ENCODE assay signal across 10 cellular contexts in the genomic region with DNA sequence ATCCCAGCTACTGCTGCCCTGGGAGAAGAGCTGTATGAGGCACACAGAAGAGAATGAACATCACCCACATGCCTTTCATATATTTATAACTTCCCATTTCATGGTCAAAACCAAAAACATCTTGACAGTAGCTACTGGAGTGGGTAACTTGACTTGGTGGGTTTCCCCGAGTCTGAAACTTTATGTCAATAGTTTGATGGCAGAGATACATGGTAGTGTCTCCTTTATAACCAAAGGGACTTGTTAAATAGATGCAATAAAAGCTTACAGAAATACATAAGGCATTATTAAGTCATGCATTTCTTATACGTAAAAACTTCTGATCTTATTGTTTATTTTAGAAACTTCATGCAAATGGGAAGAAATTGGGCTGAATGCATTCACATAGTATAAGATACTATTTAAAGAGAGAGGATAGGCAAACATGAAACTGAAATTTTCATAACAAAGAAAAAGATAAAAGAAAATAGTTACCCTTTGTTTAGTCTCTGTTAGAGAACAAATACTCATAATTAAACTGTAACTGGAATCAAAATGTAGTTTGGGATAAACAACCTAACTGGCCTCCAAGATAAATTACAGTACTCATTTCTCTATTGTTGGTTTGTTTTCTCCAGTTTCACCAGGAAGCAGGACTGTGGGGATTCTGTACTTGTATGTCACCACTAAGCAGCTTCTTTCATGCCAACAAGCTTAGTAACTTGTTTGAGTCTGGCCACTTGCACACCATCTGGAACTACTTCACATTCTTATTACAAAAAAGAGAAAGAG.
A peak's percentile ranks its signal among the peaks of the same experiment; 100 is the strongest.
DNase-seq lines count a peak whose midpoint lies in the region; ATAC-seq, FAIRE-seq and TF ChIP-seq lines count a peak whose summit lies in the region.
"Had no signal": no experiment of that assay in that cellular context is flagged by ENCODE, and none has a peak within 500 bp of the region (broad histone marks: within the 10 kb centered on the region; RNA-seq: fewer than 3 reads in every experiment).

No MANE protein-coding gene starts in this region.

- peaks cover 15% of the 10 kb centered on the region for H3K4me1 ChIP-seq in ACC112 (ENCODE audit: control insufficient read depth, insufficient read depth, low read length, unreplicated experiment)
- H3K4me1 ChIP-seq in GM12878 (ENCODE audit: control insufficient read depth, insufficient read depth, low read length), result peaks cover 37% of the 10 kb centered on the region; the same call in 1 of the 2 replicates

- H3K9me3 ChIP-seq in GM12878 (replicated peaks; ENCODE audit: control insufficient read depth, insufficient read depth, low read length), result peaks cover 11% of the 10 kb centered on the region; the same call in 2 of the 3 replicates

- SMC1A ChIA-PET in GM12878 (lab: Charles Lee; ENCODE audit: uncharacterized antibody, unreplicated experiment), result interaction anchor here (0.8 to 6.4 kb wide), 36 partner anchors 8 to 612 kb away, joined by 3 to 108 read pairs (median 5); no protein-coding TSS in a partner anchor

- in situ Hi-C loops in GM12878 (cut with MboI), result loop anchor here (5.0 kb wide), 1 partner anchor 110 kb away; no protein-coding TSS in a partner anchor

- DNase-seq in GM19239 (ENCODE audit: insufficient read length, low spot score) (no peak), GM12878 (ENCODE audit: low read depth, low spot score) (peak; percentile 82), nephron progenitor cell (no peak), activated T-cell treated with anti-CD3 and anti-CD28 coated beads for 4 hours (no peak), substantia nigra (lab: John Stamatoyannopoulos, UW) (no peak), caudate nucleus (lab: John Stamatoyannopoulos, UW) (no peak)
- DNase-seq: head of caudate nucleus had no signal

- H3K27ac ChIP-seq in ACC112 (ENCODE audit: low read depth, low read length) (peak overlapping the region; percentile 15; the same call in 1 of the 2 replicates), GM12878 (ENCODE audit: control insufficient read depth, insufficient read depth) (peak overlapping the region; percentile 93), substantia nigra (ENCODE audit: low read depth, low read length, poor library complexity, severe bottlenecking) (no peak overlapping the region), caudate nucleus (ENCODE audit: low read depth, low read length) (no peak overlapping the region)

- H3K4me2 ChIP-seq in GM12878 (ENCODE audit: control insufficient read depth, insufficient read depth), result peak overlapping the region; percentile 62

- H3K9ac ChIP-seq in GM12878 (ENCODE audit: control insufficient read depth, insufficient read depth, low read length), result peak overlapping the region; percentile 52
- H3K9ac ChIP-seq: BLaER1 treated with 17β-estradiol and CSF1 and Interleukin-3, amounts not matched to agents 10 nM and 100 nM had no signal

- WGBS in GM12878 (ENCODE audit: insufficient coverage, insufficient replicate concordance, low lambda C conversion rate, missing lambda C conversion rate), result 0% methylated on average over 2 of the region's 2 CpGs

- CTCF ChIA-PET in GM12878 (lab: Yijun Ruan, JAX), result interaction anchor here (0.8 to 3.6 kb wide), 14 partner anchors 8 to 923 kb away, joined by 3 to 19 read pairs (median 4); no protein-coding TSS in a partner anchor

- 0 out of 2 replicates have a peak, but pooled peaks have one; percentile 11 for TF ChIP-seq RAD21 in GM12878 (IDR thresholded peaks at IDR 0.05; ENCODE audit: insufficient read depth, low read depth, low read length)

- RAD21 ChIA-PET in GM12878 (lab: Charles Lee; ENCODE audit: unreplicated experiment), result interaction anchor here (0.6 to 6.3 kb wide), 39 partner anchors 8 to 612 kb away, joined by 3 to 101 read pairs (median 4); a partner anchor contains a TSS

- BruUV-seq in GM12878 (replicated peaks; lab: Mats Ljungman, UMichigan), result no TSS peak

- no peaks in the 10 kb centered on the region for H3K36me3 Mint-ChIP-seq in nephron progenitor cell (ENCODE audit: low read depth)

- H3K36me3 ChIP-seq in ACC112 (ENCODE audit: insufficient read depth, low read length) (no peaks in the 10 kb centered on the region), GM12878 (ENCODE audit: control insufficient read depth in 2 of 2, insufficient read depth in 2 of 2, low read length in 1 of 2) (no peaks in the 10 kb centered on the region; a peak in 1 of 4 replicates)
- H3K36me3 ChIP-seq: BLaER1 treated with 17β-estradiol and CSF1 and Interleukin-3, amounts not matched to agents 10 nM and 100 nM had no signal

- peak in 1 of 2 experiments; percentile 78; a peak in 2 of 4 replicates for TF ChIP-seq EP300 in GM12878 (IDR thresholded peaks at IDR 0.05; ENCODE audit: borderline replicate concordance in 1 of 2, control insufficient read depth in 1 of 2, low read depth in 2 of 2, low read length in 2 of 2)

- intact Hi-C loops in GM12878 (cut with micrococcal nuclease; ENCODE audit: unreplicated experiment), result loop anchor here (2.0 to 10.0 kb wide), 7 partner anchors 40 to 923 kb away; no protein-coding TSS in a partner anchor

- no peaks in the 10 kb centered on the region for H3K27me3 ChIP-seq in ACC112 (ENCODE audit: insufficient read depth, low read length)
- H3K27me3 ChIP-seq in GM12878 (replicated peaks in 1 of 2; ENCODE audit: control insufficient read depth in 2 of 2, insufficient read depth in 2 of 2, low read length in 1 of 2), result no peaks in the 10 kb centered on the region
- H3K27me3 ChIP-seq: BLaER1 treated with 17β-estradiol and CSF1 and Interleukin-3, amounts not matched to agents 10 nM and 100 nM had no signal

- H4K20me1 ChIP-seq in GM12878 (ENCODE audit: control insufficient read depth, insufficient read depth), result no peaks in the 10 kb centered on the region
- H4K20me1 ChIP-seq: BLaER1 treated with 17β-estradiol and CSF1 and Interleukin-3, amounts not matched to agents 10 nM and 100 nM had no signal

- POLR2A ChIA-PET in GM12878 (lab: Charles Lee), result interaction anchor here (0.8 to 2.9 kb wide), 5 partner anchors 26 to 459 kb away, joined by 3 to 15 read pairs (median 7); a partner anchor contains a TSS

- H3K4me1 Mint-ChIP-seq in nephron progenitor cell, result no peaks in the 10 kb centered on the region

- H3K4me3 Mint-ChIP-seq in nephron progenitor cell, result no peak overlapping the region

- peaks cover 4% of the 10 kb centered on the region for H3K27me3 Mint-ChIP-seq in nephron progenitor cell (ENCODE audit: low read depth, poor library complexity)

- TF ChIP-seq CTCF in GM12878 (IDR thresholded peaks at IDR 0.05 in 2 of 3, conservative IDR thresholded peaks at IDR 0.05 in 1 of 3; ENCODE audit: control insufficient read depth in 2 of 3, extremely low read depth in 1 of 3, insufficient read depth in 1 of 3, low read depth in 3 of 3, low read length in 3 of 3), result no peak
- TF ChIP-seq CTCF in nephron progenitor cell (IDR thresholded peaks at IDR 0.05), result no peak

- no peak overlapping the region for H3K27ac Mint-ChIP-seq in nephron progenitor cell

- H3K79me2 ChIP-seq in ACC112 (ENCODE audit: control insufficient read depth, insufficient read depth, low read length, unreplicated experiment) (no peaks in the 10 kb centered on the region), GM12878 (ENCODE audit: control insufficient read depth, insufficient read depth, low read length) (no peaks in the 10 kb centered on the region)

- peak; percentile 97 for FAIRE-seq in GM19239 (lab: Jason Lieb, UNC)
- peak; percentile 71 for FAIRE-seq in GM12878 (lab: Jason Lieb, UNC)

- TF ChIP-seq POLR2A in GM12878 (IDR thresholded peaks at IDR 0.05; ENCODE audit: low read depth, low read length), result no peak

- H3K4me3 ChIP-seq in ACC112 (ENCODE audit: low read depth, low read length) (no peak overlapping the region), GM12878 (no peak overlapping the region)
- H3K4me3 ChIP-seq: BLaER1 treated with 17β-estradiol and CSF1 and Interleukin-3, amounts not matched to agents 10 nM and 100 nM had no signal

- H3K9me3 Mint-ChIP-seq in nephron progenitor cell, result no peaks in the 10 kb centered on the region

- H2AFZ ChIP-seq in ACC112 (ENCODE audit: low read length, unreplicated experiment), result no peak overlapping the region
- peak overlapping the region; percentile 23 for H2AFZ ChIP-seq in GM12878 (ENCODE audit: control insufficient read depth, low read depth, low read length)

- ATAC-seq in HG03135 (IDR thresholded peaks at IDR 0.05; ENCODE audit: unreplicated experiment) (peak; percentile 34), GM12878 (peak; percentile 66)

TF ChIP-seq in GM12878, 131 proteins besides CTCF, POLR2A, EP300 and RAD21 (continues in another document):
- TF ChIP-seq, protein P1, sequence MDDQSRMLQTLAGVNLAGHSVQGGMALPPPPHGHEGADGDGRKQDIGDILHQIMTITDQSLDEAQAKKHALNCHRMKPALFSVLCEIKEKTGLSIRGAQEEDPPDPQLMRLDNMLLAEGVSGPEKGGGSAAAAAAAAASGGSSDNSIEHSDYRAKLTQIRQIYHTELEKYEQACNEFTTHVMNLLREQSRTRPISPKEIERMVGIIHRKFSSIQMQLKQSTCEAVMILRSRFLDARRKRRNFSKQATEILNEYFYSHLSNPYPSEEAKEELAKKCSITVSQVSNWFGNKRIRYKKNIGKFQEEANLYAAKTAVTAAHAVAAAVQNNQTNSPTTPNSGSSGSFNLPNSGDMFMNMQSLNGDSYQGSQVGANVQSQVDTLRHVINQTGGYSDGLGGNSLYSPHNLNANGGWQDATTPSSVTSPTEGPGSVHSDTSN (IDR thresholded peaks at IDR 0.05; ENCODE audit: insufficient replicate concordance, low read depth, low read length), result no peak
- TF ChIP-seq FOXM1 (IDR thresholded peaks at IDR 0.05; ENCODE audit: low read depth, low read length) (peak; percentile 73), CHD4 (IDR thresholded peaks at IDR 0.05) (no peak), ZNF207 (IDR thresholded peaks at IDR 0.05; ENCODE audit: borderline replicate concordance) (no peak), HDAC6 (IDR thresholded peaks at IDR 0.05; ENCODE audit: unreplicated experiment) (no peak), TCF3 (IDR thresholded peaks at IDR 0.05; ENCODE audit: borderline replicate concordance, insufficient read depth, low read depth, low read length) (peak; percentile 67; the same call in 1 of the 2 replicates), CHD2 (IDR thresholded peaks at IDR 0.05; ENCODE audit: borderline replicate concordance, low read depth, low read length) (no peak), IRF4 (IDR thresholded peaks at IDR 0.05; ENCODE audit: low read depth, low read length) (peak; percentile 19; the same call in 1 of the 2 replicates)

Comparison
In these comparisons a context has a peak if more than half of its experiments do, and no peak if none do; other contexts are left out.
1. H3K27ac ChIP-seq: peak in ACC112 (single experiment) and GM12878 (single experiment); none in substantia nigra (single experiment) and caudate nucleus (single experiment).